ENCODE assay signal across 8 cellular contexts in genomic region chr5:79237735-79238560, GRCh38. TPM values are rescaled to one million over a fixed set of nuclear protein-coding genes. Genes with fewer than 3 reads are reported as not detected.
DNase-seq lines count a peak whose midpoint lies in the region; ATAC-seq and TF ChIP-seq lines count a peak whose summit lies in the region.

No MANE protein-coding gene starts in this region.

- no peaks in the 10 kb centered on the region for H3K9me3 Mint-ChIP-seq in CD8-positive, alpha-beta memory T cell

- H3K9me3 ChIP-seq in CD8-positive, alpha-beta memory T cell (ENCODE audit: low read length) = no peaks in the 10 kb centered on the region
- no peaks in the 10 kb centered on the region for H3K9me3 ChIP-seq in lung (ENCODE audit: control insufficient read depth in 2 of 2, insufficient read depth in 1 of 2, low read length in 1 of 2)
- H3K9me3 ChIP-seq in uterus = no peaks in the 10 kb centered on the region

- no peak for ATAC-seq in lung (ENCODE audit: insufficient read depth, low FRiP score)

- H3K4me1 ChIP-seq in CD8-positive, alpha-beta memory T cell (ENCODE audit: insufficient read depth, low read length) = peaks cover 52% of the 10 kb centered on the region
- H3K4me1 ChIP-seq in lung (ENCODE audit: control insufficient read depth in 2 of 2, insufficient read depth in 2 of 2, low read length in 2 of 2) = peaks cover 6% of the 10 kb centered on the region in 2 donors
- no peaks in the 10 kb centered on the region for H3K4me1 ChIP-seq in uterus

- in situ Hi-C loops in astrocyte of the spinal cord (cut with HindIII; ENCODE audit: low sequenced_read_pairs) = no loop called here
- in situ Hi-C loops in G401 (cut with HindIII; ENCODE audit: low sequenced_read_pairs) = no loop called here

- CTCF ChIA-PET in CD8-positive, alpha-beta memory T cell (lab: Charles Lee) = interaction anchor here (1.3 kb wide), 1 partner anchor 25 kb away, joined by 3 read pairs; no protein-coding TSS in a partner anchor

- H3K4me3 Mint-ChIP-seq in CD8-positive, alpha-beta memory T cell = peak overlapping the region; percentile 90 to 99 (median 95)

- TF ChIP-seq POLR2A in uterus (IDR thresholded peaks at IDR 0.05) = no peak

- H3K36me3 ChIP-seq in CD8-positive, alpha-beta memory T cell (ENCODE audit: insufficient read depth, low read length) = no peaks in the 10 kb centered on the region
- H3K36me3 ChIP-seq in lung (ENCODE audit: control insufficient read depth in 2 of 2, insufficient read depth in 2 of 2, low read length in 2 of 2) (no peaks in the 10 kb centered on the region), uterus (no peaks in the 10 kb centered on the region)

- H3K27me3 Mint-ChIP-seq in CD8-positive, alpha-beta memory T cell = no peaks in the 10 kb centered on the region

- WGBS in lung, 2 donors = 21 to 29% methylated on average over 14 of the region's 14 CpGs

- POLR2A ChIA-PET in CD8-positive, alpha-beta memory T cell (lab: Charles Lee) = interaction anchor here (0.6 to 1.8 kb wide), 5 partner anchors 12 to 981 kb away, joined by 3 to 10 read pairs (median 6); partner anchors contain the start of genes ARSB and HOMER1

- peaks cover 3 to 28% (median 5%) of the 10 kb centered on the region in 3 donors for H3K36me3 Mint-ChIP-seq in CD8-positive, alpha-beta memory T cell

- no peak for DNase-seq in CD8-positive, alpha-beta memory T cell
- DNase-seq in HL-60 (ENCODE audit: low read depth in 1 of 2, low spot score in 1 of 2) (no peak), astrocyte of the spinal cord (ENCODE audit: low read depth, low spot score) (peak; percentile 39), lung (ENCODE audit: low spot score) (no peak), uterus (no peak), G401 (ENCODE audit: low spot score) (no peak), AG08395 (ENCODE audit: low spot score) (no peak), anterior cingulate cortex (lab: John Stamatoyannopoulos, UW) (no peak)

- peaks cover 49 to 56% (median 54%) of the 10 kb centered on the region in 3 donors for H3K4me1 Mint-ChIP-seq in CD8-positive, alpha-beta memory T cell

- peak overlapping the region; percentile 94 for H3K27ac ChIP-seq in CD8-positive, alpha-beta memory T cell (ENCODE audit: low read depth, low read length)
- H3K27ac ChIP-seq in HL-60 (replicated peaks) = peak overlapping the region; percentile 32; the same call in 1 of the 2 replicates
- peak overlapping the region in 1 of 2 donors; percentile 17 for H3K27ac ChIP-seq in lung (ENCODE audit: low read depth in 1 of 2, low read length in 1 of 2)
- H3K27ac ChIP-seq in uterus = peak overlapping the region; percentile 92 to 95

- H3K27ac Mint-ChIP-seq in CD8-positive, alpha-beta memory T cell = peak overlapping the region; percentile 81 to 98 (median 92)

- H3K4me3 ChIP-seq in CD8-positive, alpha-beta memory T cell (ENCODE audit: low read length) = peak overlapping the region; percentile 63
- H3K4me3 ChIP-seq in HL-60 (replicated peaks; ENCODE audit: insufficient read depth, low read length) = peak overlapping the region; percentile 66
- H3K4me3 ChIP-seq in astrocyte of the spinal cord (ENCODE audit: low read depth, low read length) = peak overlapping the region; percentile 81
- peak overlapping the region; percentile 84 for H3K4me3 ChIP-seq in lung
- H3K4me3 ChIP-seq in uterus = peak overlapping the region; percentile 71 to 93

- no peaks in the 10 kb centered on the region for H3K27me3 ChIP-seq in CD8-positive, alpha-beta memory T cell (ENCODE audit: insufficient read depth, low read length, poor library complexity, severe bottlenecking)
- H3K27me3 ChIP-seq in HL-60 (ENCODE audit: insufficient read depth, poor library complexity, severe bottlenecking) (no peaks in the 10 kb centered on the region), lung (ENCODE audit: control insufficient read depth, insufficient read depth) (no peaks in the 10 kb centered on the region), uterus (no peaks in the 10 kb centered on the region)

- intact Hi-C loops in uterus (cut with DNase I; ENCODE audit: low total_unique reads) = no loop called here

- TF ChIP-seq CTCF in HL-60 (IDR thresholded peaks at IDR 0.05; ENCODE audit: insufficient read depth, low read length) (no peak), astrocyte of the spinal cord (IDR thresholded peaks at IDR 0.05; ENCODE audit: low read depth, low read length) (no peak), lung (IDR thresholded peaks at IDR 0.05; ENCODE audit: control extremely low read depth, extremely low read depth) (no peak), uterus (IDR thresholded peaks at IDR 0.05) (no peak)

RNA-seq across cellular contexts. Expression of gene JMY, which starts 2.0 kb away (rescaled TPM):
- 1 to 10 TPM; 7.6 TPM for total RNA-seq in CD8-positive, alpha-beta memory T cell
- 5.1 TPM for polyA plus RNA-seq in CD8-positive, alpha-beta memory T cell
- total RNA-seq in lung (10 to 100 TPM in 1 of 2 donors, 1 to 10 TPM in 1; 7.0 to 33.6 TPM), uterus (10 to 100 TPM; 11.5 to 41.3 (median 15.5) TPM)
- 1 to 10 TPM; 2.0 to 2.8 TPM for polyA plus RNA-seq in lung
- 5.2 and 7.2 TPM in 2 replicates for total RNA-seq in G401 (2014; rRNA removed; shearing (Covaris generic))
